23 cellular contexts compared by ENCODE assay signal in the genomic region with DNA sequence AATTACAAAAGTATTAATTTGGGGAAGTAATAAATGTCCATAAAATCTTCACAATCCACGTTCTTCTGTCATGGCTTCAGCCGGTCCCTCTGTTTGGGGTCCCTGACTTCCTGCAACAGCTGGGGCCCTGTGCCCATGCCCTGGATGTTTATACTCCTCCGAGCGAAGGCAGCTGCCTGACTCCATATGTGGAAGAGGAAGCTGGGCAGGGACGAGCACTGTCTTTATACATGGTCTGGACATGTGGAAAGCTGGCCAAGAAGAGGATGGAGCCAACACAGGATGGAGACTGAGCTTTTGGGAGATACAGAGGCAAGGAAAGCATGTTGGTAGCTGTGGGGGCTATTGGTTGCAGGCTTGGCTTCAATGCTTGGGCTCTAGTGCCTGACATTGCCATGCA.
"Had no signal": no experiment of that assay in that cellular context is flagged by ENCODE, and none has a peak within 500 bp of the region (broad histone marks: within the 10 kb centered on the region; RNA-seq: fewer than 3 reads in every experiment).

No MANE protein-coding gene starts in this region.

- H3K4me1 Mint-ChIP-seq: nephron had no signal

- H3K4me2 ChIP-seq: neural progenitor cell had no signal

- H3K4me3 Mint-ChIP-seq: effector memory CD8-positive, alpha-beta T cell; naive thymus-derived CD4-positive, alpha-beta T cell; nephron; neural progenitor cell; stimulated activated naive CD8-positive, alpha-beta T cell treated with anti-CD3 and anti-CD28 coated beads, Interleukin-15, amount 100 ng/mL, for 72 hours had no signal

- ATAC-seq: effector memory CD8-positive, alpha-beta T cell; left cardiac atrium; left lung; naive thymus-derived CD4-positive, alpha-beta T cell; right lobe of liver; stimulated activated naive CD8-positive, alpha-beta T cell treated with anti-CD3 and anti-CD28 coated beads, Interleukin-15, amount 100 ng/mL, for 72 hours had no signal

- H3K27ac ChIP-seq: left lung, neural progenitor cell, parathyroid adenoma, right lobe of liver, thyroid gland, vagina had no signal

- H3K9me3 Mint-ChIP-seq: effector memory CD8-positive, alpha-beta T cell had no signal

- H3K27me3 Mint-ChIP-seq: effector memory CD8-positive, alpha-beta T cell; stimulated activated naive CD8-positive, alpha-beta T cell treated with anti-CD3 and anti-CD28 coated beads, Interleukin-15, amount 100 ng/mL, for 72 hours had no signal

- H3K27me3 ChIP-seq: left lung, neural progenitor cell, right lobe of liver, thyroid gland, vagina had no signal

- H3K27ac Mint-ChIP-seq: effector memory CD8-positive, alpha-beta T cell; naive thymus-derived CD4-positive, alpha-beta T cell; nephron; neural progenitor cell; progenitor cell of endocrine pancreas; stimulated activated naive CD8-positive, alpha-beta T cell treated with anti-CD3 and anti-CD28 coated beads, Interleukin-15, amount 100 ng/mL, for 72 hours had no signal

- H2AFZ ChIP-seq: neural progenitor cell, parathyroid adenoma had no signal

- H3K9ac ChIP-seq: neural progenitor cell, parathyroid adenoma had no signal

- DNase-seq: cortex of kidney; effector memory CD8-positive, alpha-beta T cell; hypothalamus; left cardiac atrium; left lung; mesenchymal stem cell; midbrain; naive thymus-derived CD4-positive, alpha-beta T cell; right lobe of liver; small intestine; stimulated activated CD4-positive, alpha-beta T cell treated with anti-CD3 and anti-CD28 coated beads, Interleukin-15, amount 100 ng/mL, for 24 hours; stimulated activated CD4-positive, alpha-beta T cell treated with anti-CD3 and anti-CD28 coated beads, Interleukin-4, amount 100 ng/mL, for 1 hour; stimulated activated CD8-positive, alpha-beta memory T cell treated with anti-CD3 and anti-CD28 coated beads, Interleukin-4, amount 100 ng/mL, for 48 hours; stimulated activated naive CD4-positive, alpha-beta T cell; stimulated activated naive CD8-positive, alpha-beta T cell treated with anti-CD3 and anti-CD28 coated beads, Interleukin-15, amount 100 ng/mL, for 72 hours; thyroid gland had no signal

- H3K4me3 ChIP-seq: left lung, neural progenitor cell, right lobe of liver, thyroid gland, vagina had no signal

- H3K79me2 ChIP-seq: parathyroid adenoma had no signal

- FAIRE-seq: frontal cortex, islet of Langerhans, small intestine had no signal

- H3K9me3 ChIP-seq: left lung, right lobe of liver, thyroid gland, vagina had no signal

- H3K4me1 ChIP-seq: neural progenitor cell had no signal

- H3K36me3 ChIP-seq: left lung, neural progenitor cell, right lobe of liver, thyroid gland, vagina had no signal
